8 cellular contexts compared by ENCODE assay signal in genomic region chr20:38143646-38144554, GRCh38. TPM values are rescaled to one million over a fixed set of nuclear protein-coding genes. Genes with fewer than 3 reads are reported as not detected.
DNase-seq lines count a peak whose midpoint lies in the region; ATAC-seq and TF ChIP-seq lines count a peak whose summit lies in the region.

No MANE protein-coding gene starts in this region.

- DNase-seq in AG09319 (ENCODE audit: extremely low read depth, low read depth) (peak; percentile 32), MV-4-11 (lab: John Stamatoyannopoulos, UW) (peak; percentile 88), NCI-H2081 (lab: John Stamatoyannopoulos, UW) (no peak), 8988T (no peak)
- no peak for DNase-seq in activated CD4-positive, alpha-beta memory T cell treated with anti-CD3 and anti-CD28 coated beads, Interleukin-2, amount 10 ng/mL, durations not matched to agents 7 days and 5 days

- no peaks in the 10 kb centered on the region for H3K9me3 ChIP-seq in mucosa of rectum (ENCODE audit: control insufficient read depth in 2 of 2, low read length in 2 of 2)

- peak overlapping the region in 1 of 2 donors; percentile 51 for H3K4me3 ChIP-seq in mucosa of rectum (ENCODE audit: low read length in 2 of 2)

- peaks cover 19 to 27% of the 10 kb centered on the region in 2 donors for H3K4me1 ChIP-seq in mucosa of rectum (ENCODE audit: control insufficient read depth in 2 of 2, insufficient read depth in 2 of 2, low read length in 2 of 2)

- H3K4me3 Mint-ChIP-seq in activated CD4-positive, alpha-beta memory T cell treated with anti-CD3 and anti-CD28 coated beads, Interleukin-2, amount 10 ng/mL, durations not matched to agents 7 days and 5 days, result no peak overlapping the region

- no peak for TF ChIP-seq CTCF in AG09319 (IDR thresholded peaks at IDR 0.05; ENCODE audit: low read depth, low read length)

- no peaks in the 10 kb centered on the region for H3K36me3 Mint-ChIP-seq in activated CD4-positive, alpha-beta memory T cell treated with anti-CD3 and anti-CD28 coated beads, Interleukin-2, amount 10 ng/mL, durations not matched to agents 7 days and 5 days (ENCODE audit: low read depth)

- no peaks in the 10 kb centered on the region for H3K36me3 ChIP-seq in mucosa of rectum (ENCODE audit: control insufficient read depth in 2 of 2, insufficient read depth in 2 of 2, low read length in 2 of 2)

- no peaks in the 10 kb centered on the region for H3K9me3 Mint-ChIP-seq in activated CD4-positive, alpha-beta memory T cell treated with anti-CD3 and anti-CD28 coated beads, Interleukin-2, amount 10 ng/mL, durations not matched to agents 7 days and 5 days

- no peaks in the 10 kb centered on the region for H3K27me3 ChIP-seq in mucosa of rectum (ENCODE audit: control insufficient read depth in 2 of 2, insufficient read depth in 2 of 2, low read length in 2 of 2)

- CTCF ChIA-PET in activated CD4-positive, alpha-beta memory T cell treated with anti-CD3 and anti-CD28 coated beads, Interleukin-2, amount 10 ng/mL, durations not matched to agents 7 days and 5 days (lab: Charles Lee), result no interaction called here

- H3K27me3 Mint-ChIP-seq in activated CD4-positive, alpha-beta memory T cell treated with anti-CD3 and anti-CD28 coated beads, Interleukin-2, amount 10 ng/mL, durations not matched to agents 7 days and 5 days, result peaks cover 3% of the 10 kb centered on the region

- no peak overlapping the region for H3K27ac Mint-ChIP-seq in activated CD4-positive, alpha-beta memory T cell treated with anti-CD3 and anti-CD28 coated beads, Interleukin-2, amount 10 ng/mL, durations not matched to agents 7 days and 5 days

- H3K27ac ChIP-seq in cingulate gyrus (ENCODE audit: low read depth, low read length), result peak overlapping the region; percentile 29
- peak overlapping the region; percentile 53 to 73 for H3K27ac ChIP-seq in mucosa of rectum (ENCODE audit: low read depth in 2 of 2, low read length in 2 of 2)

- H3K9ac ChIP-seq in mucosa of rectum (ENCODE audit: low read depth in 1 of 2, low read length in 2 of 2), result peak overlapping the region in 1 of 2 donors; percentile 20

- no peaks in the 10 kb centered on the region for H3K4me1 Mint-ChIP-seq in activated CD4-positive, alpha-beta memory T cell treated with anti-CD3 and anti-CD28 coated beads, Interleukin-2, amount 10 ng/mL, durations not matched to agents 7 days and 5 days

- POLR2A ChIA-PET in activated CD4-positive, alpha-beta memory T cell treated with anti-CD3 and anti-CD28 coated beads, Interleukin-2, amount 10 ng/mL, durations not matched to agents 7 days and 5 days (lab: Charles Lee), result no interaction called here

- no peak for ATAC-seq in HG02798 (IDR thresholded peaks at IDR 0.05; ENCODE audit: poor library complexity, unreplicated experiment)

RNA-seq across cellular contexts. Expression of gene TGM2, which starts 21.2 kb away (rescaled TPM):
- total RNA-seq in activated CD4-positive, alpha-beta memory T cell treated with anti-CD3 and anti-CD28 coated beads, Interleukin-2, amount 10 ng/mL, durations not matched to agents 7 days and 5 days, result under 1 TPM; 0.33 to 0.38 TPM

Comparison
In these comparisons a context has a peak if more than half of its experiments do, and no peak if none do; other contexts are left out.
1. DNase-seq: peak in AG09319 (single experiment) and MV-4-11 (single experiment); none in activated CD4-positive, alpha-beta memory T cell treated with anti-CD3 and anti-CD28 coated beads, Interleukin-2, amount 10 ng/mL, durations not matched to agents 7 days and 5 days (single experiment), NCI-H2081 (0 of 2) and 8988T (single experiment).